24 cellular contexts compared by ENCODE assay signal in the genomic region with DNA sequence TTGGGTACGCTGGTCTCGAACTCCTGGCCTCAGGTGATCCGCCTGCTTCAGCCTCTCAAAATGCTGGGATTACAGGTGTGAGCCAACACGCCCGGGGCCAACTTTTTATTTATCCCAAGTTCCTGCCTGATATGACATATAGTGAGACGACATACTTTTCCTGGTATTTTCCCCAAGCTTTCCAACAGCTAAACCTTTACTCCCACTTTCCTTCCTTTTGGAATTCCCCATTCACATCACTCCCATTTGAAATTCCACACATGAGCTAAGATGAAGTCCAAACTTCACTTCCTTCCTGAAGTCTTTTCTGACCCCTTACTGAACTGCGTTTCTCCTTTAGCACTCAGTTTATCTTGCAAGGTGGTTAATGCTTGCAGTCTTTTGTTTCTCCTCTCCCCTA.
"Had no signal": no experiment of that assay in that cellular context is flagged by ENCODE, and none has a peak within 500 bp of the region (broad histone marks: within the 10 kb centered on the region; RNA-seq: fewer than 3 reads in every experiment).

No MANE protein-coding gene starts in this region.

- H3K27ac ChIP-seq: brain microvascular endothelial cell, Peyer's patch, SJSA1 had no signal

- H3K27ac Mint-ChIP-seq: activated CD4-positive, alpha-beta T cell treated with anti-CD3 and anti-CD28 coated beads, Interleukin-2, amount 10 ng/mL, durations not matched to agents 24 days and 14 days; activated CD8-positive, alpha-beta memory T cell treated with anti-CD3 and anti-CD28 coated beads, Interleukin-2, amount 10 ng/mL, durations not matched to agents 7 days and 5 days; activated naive CD4-positive, alpha-beta T cell treated with anti-CD3 and anti-CD28 coated beads, Interleukin-2, amount 10 ng/mL, durations not matched to agents 7 days and 5 days; activated naive CD8-positive, alpha-beta T cell treated with anti-CD3 and anti-CD28 coated beads for 36 hours; activated T-cell treated with anti-CD3 and anti-CD28 coated beads, Interleukin-2, amount 50 U/mL, for 24 hours; activated T-helper 2 cell treated with anti-CD3 and anti-CD28 coated beads, Interferon-gamma antibody, Interleukin-2, Interleukin-4, amounts not matched to agents 10 μg/mL and 5 μg/mL and 100 μg/mL, durations not matched to agents 14 hours and 24 hours and 36 hours; T-helper 1 cell treated with Interleukin-12 subunit alpha and Interleukin-12 subunit beta and Interleukin-4 antibody, amounts not matched to agents 30 μg/mL and 1 μg/mL, for 36 hours; WTC11 had no signal

- H3K4me3 Mint-ChIP-seq: activated CD4-positive, alpha-beta T cell treated with anti-CD3 and anti-CD28 coated beads, Interleukin-2, amount 10 ng/mL, durations not matched to agents 24 days and 14 days; activated CD8-positive, alpha-beta memory T cell treated with anti-CD3 and anti-CD28 coated beads, Interleukin-2, amount 10 ng/mL, durations not matched to agents 7 days and 5 days; activated naive CD4-positive, alpha-beta T cell treated with anti-CD3 and anti-CD28 coated beads, Interleukin-2, amount 10 ng/mL, durations not matched to agents 7 days and 5 days; activated naive CD8-positive, alpha-beta T cell treated with anti-CD3 and anti-CD28 coated beads for 36 hours; activated T-cell treated with anti-CD3 and anti-CD28 coated beads, Interleukin-2, amount 50 U/mL, for 24 hours; T-helper 1 cell treated with Interleukin-12 subunit alpha and Interleukin-12 subunit beta and Interleukin-4 antibody, amounts not matched to agents 30 μg/mL and 1 μg/mL, for 36 hours; WTC11 had no signal

- H3K4me3 ChIP-seq: MG63, Peyer's patch, SJSA1 had no signal

- H3K27me3 ChIP-seq: brain microvascular endothelial cell, Peyer's patch, SJSA1 had no signal

- H3K9me3 ChIP-seq: MG63, Peyer's patch, SJSA1 had no signal

- H3K36me3 Mint-ChIP-seq: WTC11 had no signal

- H3K4me1 ChIP-seq: Peyer's patch had no signal

- DNase-seq: activated CD4-positive, alpha-beta T cell treated with anti-CD3 and anti-CD28 coated beads for 1 hour; activated CD4-positive, alpha-beta T cell treated with anti-CD3 and anti-CD28 coated beads, Interleukin-2, amount 10 ng/mL, durations not matched to agents 24 days and 14 days; activated CD4-positive, alpha-beta T cell treated with anti-CD3 and anti-CD28 coated beads, Interleukin-2, amount 50 U/mL, for 48 hours; activated CD8-positive, alpha-beta memory T cell treated with anti-CD3 and anti-CD28 coated beads, Interleukin-2, amount 10 ng/mL, durations not matched to agents 7 days and 5 days; activated gamma-delta T cell treated with Interleukin-2 at 50 U/mL for 16 hours; activated naive CD4-positive, alpha-beta T cell treated with anti-CD3 and anti-CD28 coated beads, Interleukin-2, amount 10 ng/mL, durations not matched to agents 7 days and 5 days; activated naive CD8-positive, alpha-beta T cell treated with anti-CD3 and anti-CD28 coated beads for 36 hours; activated T-cell treated with anti-CD3 and anti-CD28 coated beads, Interleukin-2, amount 50 U/mL, for 24 hours; brain microvascular endothelial cell; MG63; MV-4-11; NCI-H1105; NCI-H1436; NCI-H187; NCI-H2081; NCI-H446; NCI-H524; Peyer's patch; SHP77 had no signal

- H3K36me3 ChIP-seq: brain microvascular endothelial cell, MG63, Peyer's patch, SJSA1 had no signal

- H3K27me3 Mint-ChIP-seq: activated naive CD4-positive, alpha-beta T cell treated with anti-CD3 and anti-CD28 coated beads, Interleukin-2, amount 10 ng/mL, durations not matched to agents 7 days and 5 days; activated naive CD8-positive, alpha-beta T cell treated with anti-CD3 and anti-CD28 coated beads for 36 hours; activated T-cell treated with anti-CD3 and anti-CD28 coated beads, Interleukin-2, amount 50 U/mL, for 24 hours had no signal

- H3K9me3 Mint-ChIP-seq: activated CD4-positive, alpha-beta T cell treated with anti-CD3 and anti-CD28 coated beads, Interleukin-2, amount 10 ng/mL, durations not matched to agents 24 days and 14 days; activated naive CD4-positive, alpha-beta T cell treated with anti-CD3 and anti-CD28 coated beads, Interleukin-2, amount 10 ng/mL, durations not matched to agents 7 days and 5 days; activated naive CD8-positive, alpha-beta T cell treated with anti-CD3 and anti-CD28 coated beads for 36 hours; activated T-cell treated with anti-CD3 and anti-CD28 coated beads, Interleukin-2, amount 50 U/mL, for 24 hours; activated T-helper 2 cell treated with anti-CD3 and anti-CD28 coated beads, Interferon-gamma antibody, Interleukin-2, Interleukin-4, amounts not matched to agents 10 μg/mL and 5 μg/mL and 100 μg/mL, durations not matched to agents 14 hours and 24 hours and 36 hours; T-helper 1 cell treated with Interleukin-12 subunit alpha and Interleukin-12 subunit beta and Interleukin-4 antibody, amounts not matched to agents 30 μg/mL and 1 μg/mL, for 36 hours; WTC11 had no signal

- ATAC-seq: activated CD8-positive, alpha-beta memory T cell treated with anti-CD3 and anti-CD28 coated beads, Interleukin-2, amount 10 ng/mL, durations not matched to agents 7 days and 5 days; SK-N-SH treated with all-trans-retinoic acid at 6 μM for 48 hours; WTC11 had no signal
